Comparison of ENCODE assay signal across 19 cellular contexts in genomic region chr3:100880072-100880471, GRCh38.
DNase-seq lines count a peak whose midpoint lies in the region; ATAC-seq and TF ChIP-seq lines count a peak whose summit lies in the region.
"Had no signal": no experiment of that assay in that cellular context is flagged by ENCODE, and none has a peak within 500 bp of the region (broad histone marks: within the 10 kb centered on the region; RNA-seq: fewer than 3 reads in every experiment).

No MANE protein-coding gene starts in this region.

- TF ChIP-seq EP300 in SK-N-SH (IDR thresholded peaks at IDR 0.05; ENCODE audit: borderline replicate concordance in 1 of 2, low read depth in 1 of 2, low read length in 1 of 2) = no peak

- 68% methylated on average over 7 of the region's 7 CpGs for WGBS in SK-N-SH (ENCODE audit: low lambda C conversion rate)
- 51 to 57% methylated on average over 7 of the region's 7 CpGs for WGBS in heart right ventricle, 2 donors

- DNase-seq in AG20443 (ENCODE audit: low spot score) (peak; percentile 44), SK-N-SH (peak; percentile 11), heart right ventricle (peak; percentile 18 to 31), posterior vena cava (ENCODE audit: low spot score) (peak; percentile 78), hepatic stellate cell (ENCODE audit: low spot score) (no peak)
- DNase-seq in activated naive CD4-positive, alpha-beta T cell treated with Interleukin-2 at 50 U/mL for 16 hours = no peak
- DNase-seq in stimulated activated CD4-positive, alpha-beta T cell treated with anti-CD3 and anti-CD28 coated beads, Interleukin-4, amount 100 ng/mL, for 4 hours = no peak
- DNase-seq: activated CD4-positive, alpha-beta T cell treated with anti-CD3 and anti-CD28 coated beads, Interleukin-2, amount 50 U/mL, for 1 hour; activated naive CD8-positive, alpha-beta T cell treated with anti-CD3 and anti-CD28 coated beads, Interleukin-2, amount 10 ng/mL, durations not matched to agents 7 days and 5 days; kidney glomerular epithelial cell; NCI-H146; NCI-H69; SHP77; stimulated activated CD4-positive, alpha-beta T cell treated with anti-CD3 and anti-CD28 coated beads, Interleukin-15, amount 100 ng/mL, for 24 hours had no signal

- H3K4me3 ChIP-seq in SK-N-SH (ENCODE audit: low read depth in 2 of 2, low read length in 1 of 2) (no peak overlapping the region), heart right ventricle (no peak overlapping the region)
- H3K4me3 ChIP-seq: A549 had no signal

- no peaks in the 10 kb centered on the region for H3K79me2 ChIP-seq in SK-N-SH (ENCODE audit: insufficient read depth)

- intact Hi-C loops in heart right ventricle (cut with DNase I) (no loop called here), posterior vena cava (cut with DNase I) (no loop called here)

- peaks cover 15% of the 10 kb centered on the region for H3F3A ChIP-seq in SK-N-SH (replicated peaks; ENCODE audit: insufficient read depth)

- H3K36me3 ChIP-seq in SK-N-SH (replicated peaks in 1 of 2; ENCODE audit: control insufficient read depth in 1 of 2, insufficient read depth in 2 of 2, low read length in 1 of 2) (no peaks in the 10 kb centered on the region), heart right ventricle (no peaks in the 10 kb centered on the region)

- CTCF ChIA-PET in SK-N-SH (lab: Yijun Ruan, JAX) = no interaction called here

- H3K4me2 ChIP-seq in SK-N-SH = no peak overlapping the region
- H3K4me2 ChIP-seq: A549 had no signal

- no peaks in the 10 kb centered on the region for H4K20me1 ChIP-seq in SK-N-SH (ENCODE audit: insufficient read depth)

- TF ChIP-seq CTCF in SK-N-SH (IDR thresholded peaks at IDR 0.05) = no peak
- no peak for TF ChIP-seq CTCF in heart right ventricle (IDR thresholded peaks at IDR 0.05)

- H3K9me3 ChIP-seq in SK-N-SH (no peaks in the 10 kb centered on the region; the same call in 1 of the 2 replicates), heart right ventricle (no peaks in the 10 kb centered on the region)
- H3K9me3 ChIP-seq: A549 had no signal

- H3K27ac ChIP-seq in SK-N-SH (ENCODE audit: low read depth in 2 of 2, low read length in 1 of 2) (peak overlapping the region in 1 of 2 experiments; percentile 34; a peak in 1 of 4 replicates), heart right ventricle (peak overlapping the region in 8 of 10 donors; percentile 7 to 64 (median 44))
- H3K27ac ChIP-seq: A549, HL-60, VCaP had no signal

- no peak for TF ChIP-seq RAD21 in SK-N-SH (IDR thresholded peaks at IDR 0.05; ENCODE audit: low read length)

- H2AFZ ChIP-seq in SK-N-SH (ENCODE audit: low read depth) = no peak overlapping the region

- ATAC-seq in heart right ventricle (peak; percentile 68 to 92 (median 80)), HG03521 (IDR thresholded peaks at IDR 0.05; ENCODE audit: unreplicated experiment) (no peak)
- ATAC-seq: A549; activated T-helper 17 cell treated with anti-CD3 and anti-CD28 coated beads, Interleukin-2, amount 50 U/mL, for 72 hours had no signal

- H3K27me3 ChIP-seq in SK-N-SH (ENCODE audit: insufficient read depth) = no peaks in the 10 kb centered on the region
- no peaks in the 10 kb centered on the region for H3K27me3 ChIP-seq in heart right ventricle

- H3K4me1 ChIP-seq in SK-N-SH (ENCODE audit: control insufficient read depth in 1 of 2, insufficient read depth in 2 of 2, low read depth in 1 of 2, low read length in 1 of 2) (peaks cover 0 to 15% of the 10 kb centered on the region in 2 experiments; a peak in 2 of 4 replicates), heart right ventricle (peaks cover 0 to 41% (median 19%) of the 10 kb centered on the region in 9 donors)

- H3K9me2 ChIP-seq in SK-N-SH = no peaks in the 10 kb centered on the region

- POLR2A ChIA-PET in SK-N-SH (lab: Yijun Ruan, JAX) = no interaction called here

- no peak overlapping the region for H3K9ac ChIP-seq in SK-N-SH

TF ChIP-seq in SK-N-SH, 30 proteins besides CTCF, POLR2A, EP300 and RAD21:
- no peak for TF ChIP-seq RCOR1 (IDR thresholded peaks at IDR 0.05; ENCODE audit: low read length)
- TF ChIP-seq GATA2 (CRISPR knock-in tag; IDR thresholded peaks at IDR 0.05) = no peak
- TF ChIP-seq, protein P1, sequence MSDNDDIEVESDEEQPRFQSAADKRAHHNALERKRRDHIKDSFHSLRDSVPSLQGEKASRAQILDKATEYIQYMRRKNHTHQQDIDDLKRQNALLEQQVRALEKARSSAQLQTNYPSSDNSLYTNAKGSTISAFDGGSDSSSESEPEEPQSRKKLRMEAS (IDR thresholded peaks at IDR 0.05; ENCODE audit: low read depth) = no peak
- TF ChIP-seq FOSL2 (IDR thresholded peaks at IDR 0.05; ENCODE audit: borderline replicate concordance, low read depth) = no peak
- TF ChIP-seq, protein P2, sequence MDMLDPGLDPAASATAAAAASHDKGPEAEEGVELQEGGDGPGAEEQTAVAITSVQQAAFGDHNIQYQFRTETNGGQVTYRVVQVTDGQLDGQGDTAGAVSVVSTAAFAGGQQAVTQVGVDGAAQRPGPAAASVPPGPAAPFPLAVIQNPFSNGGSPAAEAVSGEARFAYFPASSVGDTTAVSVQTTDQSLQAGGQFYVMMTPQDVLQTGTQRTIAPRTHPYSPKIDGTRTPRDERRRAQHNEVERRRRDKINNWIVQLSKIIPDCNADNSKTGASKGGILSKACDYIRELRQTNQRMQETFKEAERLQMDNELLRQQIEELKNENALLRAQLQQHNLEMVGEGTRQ (IDR thresholded peaks at IDR 0.05; ENCODE audit: borderline replicate concordance, low read depth, low read length) = no peak
- no peak for TF ChIP-seq MEF2A (IDR thresholded peaks at IDR 0.05; ENCODE audit: borderline replicate concordance, low read depth)
- TF ChIP-seq FOXM1 (IDR thresholded peaks at IDR 0.05; ENCODE audit: low read depth) = no peak
- no peak for TF ChIP-seq MXI1 (IDR thresholded peaks at IDR 0.05; ENCODE audit: low read depth, low read length)
- TF ChIP-seq PBX3 (IDR thresholded peaks at IDR 0.05) = no peak
- TF ChIP-seq ZBTB33 (IDR thresholded peaks at IDR 0.05; ENCODE audit: borderline replicate concordance, low read depth) = no peak

Comparison
In these comparisons a context has a peak if more than half of its experiments do, and no peak if none do; other contexts are left out.
1. DNase-seq: peak in AG20443 (single experiment), SK-N-SH (single experiment), heart right ventricle (2 of 2) and posterior vena cava (single experiment); none in activated naive CD4-positive, alpha-beta T cell treated with Interleukin-2 at 50 U/mL for 16 hours (single experiment), hepatic stellate cell (single experiment) and stimulated activated CD4-positive, alpha-beta T cell treated with anti-CD3 and anti-CD28 coated beads, Interleukin-4, amount 100 ng/mL, for 4 hours (0 of 2).